In genomic region chr4:94507708-94508107, GRCh38 we compare ENCODE assay signal across 8 cellular contexts. TPM values are rescaled to one million over a fixed set of nuclear protein-coding genes. Genes with fewer than 3 reads are reported as not detected.
DNase-seq lines count a peak whose midpoint lies in the region; ATAC-seq and TF ChIP-seq lines count a peak whose summit lies in the region.

No MANE protein-coding gene starts in this region.

- peaks cover 12 to 34% (median 16%) of the 10 kb centered on the region in 4 donors for H3K4me1 ChIP-seq in upper lobe of left lung

- no peak for TF ChIP-seq CTCF in upper lobe of left lung (IDR thresholded peaks at IDR 0.05)

- H3K27me3 Mint-ChIP-seq in activated T-cell treated with anti-CD3 and anti-CD28 coated beads, Interleukin-2, amount 50 U/mL, for 4 hours (ENCODE audit: low read depth) = no peaks in the 10 kb centered on the region

- H3K4me3 Mint-ChIP-seq in activated T-cell treated with anti-CD3 and anti-CD28 coated beads, Interleukin-2, amount 50 U/mL, for 4 hours = no peak overlapping the region

- no peak for TF ChIP-seq POLR2A in upper lobe of left lung (IDR thresholded peaks at IDR 0.05)

- peaks cover 6% of the 10 kb centered on the region for H3K36me3 Mint-ChIP-seq in activated T-cell treated with anti-CD3 and anti-CD28 coated beads, Interleukin-2, amount 50 U/mL, for 4 hours (ENCODE audit: insufficient read depth)

- H3K27me3 ChIP-seq in upper lobe of left lung = no peaks in the 10 kb centered on the region

- peaks cover 10% of the 10 kb centered on the region for H3K4me1 Mint-ChIP-seq in activated T-cell treated with anti-CD3 and anti-CD28 coated beads, Interleukin-2, amount 50 U/mL, for 4 hours (ENCODE audit: low read depth)

- H3K9me3 ChIP-seq in upper lobe of left lung = no peaks in the 10 kb centered on the region

- TF ChIP-seq EP300 in upper lobe of left lung (IDR thresholded peaks at IDR 0.05) = no peak

- 18 to 31% methylated on average over 1 of the region's 1 CpG for WGBS in upper lobe of left lung, 2 donors

- peak; percentile 93 to 96 for ATAC-seq in activated T-cell treated with anti-CD3 and anti-CD28 coated beads, Interleukin-2, amount 50 U/mL, for 4 hours
- ATAC-seq in upper lobe of left lung (ENCODE audit: low FRiP score in 2 of 2) = peak; percentile 61 to 87
- no peak for ATAC-seq in GM21360 (IDR thresholded peaks at IDR 0.05; ENCODE audit: unreplicated experiment)

- no peak overlapping the region for H3K27ac ChIP-seq in upper lobe of left lung

- no peak overlapping the region for H3K4me3 ChIP-seq in upper lobe of left lung

- H3K9me3 Mint-ChIP-seq in activated T-cell treated with anti-CD3 and anti-CD28 coated beads, Interleukin-2, amount 50 U/mL, for 4 hours = no peaks in the 10 kb centered on the region

- no peaks in the 10 kb centered on the region for H3K36me3 ChIP-seq in upper lobe of left lung

- no peak for DNase-seq in activated T-cell treated with anti-CD3 and anti-CD28 coated beads, Interleukin-2, amount 50 U/mL, for 4 hours
- no peak for DNase-seq in activated T-cell treated with anti-CD3 and anti-CD28 coated beads, Interleukin-2, amount 50 U/mL, for 1 hour
- peak; percentile 97 for DNase-seq in amniotic epithelial cell (ENCODE audit: low read depth)
- DNase-seq in kidney glomerular epithelial cell (lab: John Stamatoyannopoulos, UW) = peak; percentile 84
- DNase-seq in upper lobe of left lung = no peak
- DNase-seq in DMS 273 treated with DMSO at 0.1 percent for 48 hours (lab: John Stamatoyannopoulos, UW) = no peak
- no peak for DNase-seq in NCI-H345 (lab: John Stamatoyannopoulos, UW)

RNA-seq across cellular contexts. Expression of gene PDLIM5, which starts 56.0 kb away (rescaled TPM):
- total RNA-seq in activated T-cell treated with anti-CD3 and anti-CD28 coated beads, Interleukin-2, amount 50 U/mL, for 4 hours = 10 to 100 TPM; 23.2 to 26.8 (median 25.7) TPM
- total RNA-seq in upper lobe of left lung = 100 to 1,000 TPM in 1 of 6 donors, 10 to 100 TPM in 5; 24.1 to 105 (median 73.0) TPM

Comparison
In these comparisons a context has a peak if more than half of its experiments do, and no peak if none do; other contexts are left out.
1. DNase-seq: peak in amniotic epithelial cell (single experiment) and kidney glomerular epithelial cell (single experiment); none in activated T-cell treated with anti-CD3 and anti-CD28 coated beads, Interleukin-2, amount 50 U/mL, for 4 hours (single experiment), activated T-cell treated with anti-CD3 and anti-CD28 coated beads, Interleukin-2, amount 50 U/mL, for 1 hour (single experiment), upper lobe of left lung (0 of 2), DMS 273 treated with DMSO at 0.1 percent for 48 hours (single experiment) and NCI-H345 (single experiment).